1 cellular context compared by ENCODE assay signal in genomic region chr7:155800741-155801267, GRCh38.
TF ChIP-seq lines count a peak whose summit lies in the region.

No MANE protein-coding gene starts in this region.

TF ChIP-seq in HepG2, 621 proteins besides CTCF, POLR2A, EP300 and RAD21 (continued from another document and continues in another):
- TF ChIP-seq PATZ1 (CRISPR knock-in tag; IDR thresholded peaks at IDR 0.05) (peak; percentile 13; the same call in 1 of the 2 replicates), ZSCAN30 (CRISPR knock-in tag; IDR thresholded peaks at IDR 0.05) (no peak), TP53 (CRISPR knock-in tag; conservative IDR thresholded peaks at IDR 0.05) (no peak), HOMEZ (CRISPR knock-in tag; IDR thresholded peaks at IDR 0.05; ENCODE audit: low read depth) (no peak), ZNF558 (CRISPR knock-in tag; IDR thresholded peaks at IDR 0.05; ENCODE audit: borderline replicate concordance) (no peak), CBX2 (IDR thresholded peaks at IDR 0.05; ENCODE audit: low read depth, low read length) (no peak), CBX2 (CRISPR knock-in tag; IDR thresholded peaks at IDR 0.05; ENCODE audit: low read depth) (no peak), ZNF496 (CRISPR knock-in tag; IDR thresholded peaks at IDR 0.05; ENCODE audit: insufficient replicate concordance) (no peak), SRSF9 (IDR thresholded peaks at IDR 0.05; ENCODE audit: borderline replicate concordance, insufficient read depth, low read depth, low read length, poor library complexity, severe bottlenecking) (no peak), ZNF589 (CRISPR knock-in tag; conservative IDR thresholded peaks at IDR 0.05) (no peak), BRD4 (CRISPR knock-in tag; IDR thresholded peaks at IDR 0.05) (no peak), ZNF770 (CRISPR knock-in tag; IDR thresholded peaks at IDR 0.05) (no peak), MXD1 (CRISPR knock-in tag; IDR thresholded peaks at IDR 0.05) (no peak), TEAD2 (CRISPR knock-in tag; IDR thresholded peaks at IDR 0.05) (no peak), MAFG (CRISPR knock-in tag; IDR thresholded peaks at IDR 0.05) (no peak), ZBTB21 (CRISPR knock-in tag; IDR thresholded peaks at IDR 0.05) (no peak), ZHX2 (IDR thresholded peaks at IDR 0.05; ENCODE audit: low read depth) (no peak), ZHX2 (CRISPR knock-in tag; IDR thresholded peaks at IDR 0.05; ENCODE audit: borderline replicate concordance) (no peak), HIVEP1 (CRISPR knock-in tag; IDR thresholded peaks at IDR 0.05) (no peak), GABPA (IDR thresholded peaks at IDR 0.05; ENCODE audit: low read depth, low read length) (no peak), GABPA (CRISPR knock-in tag; IDR thresholded peaks at IDR 0.05; ENCODE audit: low read depth) (no peak), PBX3 (CRISPR knock-in tag; IDR thresholded peaks at IDR 0.05; ENCODE audit: borderline replicate concordance) (no peak), SALL1 (CRISPR knock-in tag; IDR thresholded peaks at IDR 0.05) (peak; percentile 53; the same call in 1 of the 2 replicates), ISL2 (CRISPR knock-in tag; IDR thresholded peaks at IDR 0.05) (no peak), RERE (CRISPR knock-in tag; IDR thresholded peaks at IDR 0.05; ENCODE audit: low read depth) (no peak), FOXK2 (IDR thresholded peaks at IDR 0.05) (no peak), KDM5B (CRISPR knock-in tag; IDR thresholded peaks at IDR 0.05; ENCODE audit: borderline replicate concordance) (no peak), SNAPC2 (CRISPR knock-in tag; IDR thresholded peaks at IDR 0.05) (no peak), KAT7 (CRISPR knock-in tag; IDR thresholded peaks at IDR 0.05; ENCODE audit: borderline replicate concordance) (no peak), RNF2 (conservative IDR thresholded peaks at IDR 0.05; ENCODE audit: low read depth) (peak; percentile 56; the same call in 1 of the 2 replicates), XRCC5 (optimal IDR thresholded peaks at IDR 0.05; ENCODE audit: low read length) (peak; percentile 48), SKI (IDR thresholded peaks at IDR 0.05; ENCODE audit: partially characterized antibody) (no peak), YEATS4 (CRISPR knock-in tag; IDR thresholded peaks at IDR 0.05; ENCODE audit: borderline replicate concordance) (no peak), ZNF414 (CRISPR knock-in tag; IDR thresholded peaks at IDR 0.05) (no peak), ZBTB37 (CRISPR knock-in tag; IDR thresholded peaks at IDR 0.05) (no peak), ZNF577 (CRISPR knock-in tag; IDR thresholded peaks at IDR 0.05; ENCODE audit: borderline replicate concordance, low read depth) (no peak), ZNF766 (CRISPR knock-in tag; IDR thresholded peaks at IDR 0.05; ENCODE audit: borderline replicate concordance) (no peak), E2F1 (CRISPR knock-in tag; IDR thresholded peaks at IDR 0.05) (no peak), ZNF772 (CRISPR knock-in tag; IDR thresholded peaks at IDR 0.05) (no peak)
